In the genomic region with DNA sequence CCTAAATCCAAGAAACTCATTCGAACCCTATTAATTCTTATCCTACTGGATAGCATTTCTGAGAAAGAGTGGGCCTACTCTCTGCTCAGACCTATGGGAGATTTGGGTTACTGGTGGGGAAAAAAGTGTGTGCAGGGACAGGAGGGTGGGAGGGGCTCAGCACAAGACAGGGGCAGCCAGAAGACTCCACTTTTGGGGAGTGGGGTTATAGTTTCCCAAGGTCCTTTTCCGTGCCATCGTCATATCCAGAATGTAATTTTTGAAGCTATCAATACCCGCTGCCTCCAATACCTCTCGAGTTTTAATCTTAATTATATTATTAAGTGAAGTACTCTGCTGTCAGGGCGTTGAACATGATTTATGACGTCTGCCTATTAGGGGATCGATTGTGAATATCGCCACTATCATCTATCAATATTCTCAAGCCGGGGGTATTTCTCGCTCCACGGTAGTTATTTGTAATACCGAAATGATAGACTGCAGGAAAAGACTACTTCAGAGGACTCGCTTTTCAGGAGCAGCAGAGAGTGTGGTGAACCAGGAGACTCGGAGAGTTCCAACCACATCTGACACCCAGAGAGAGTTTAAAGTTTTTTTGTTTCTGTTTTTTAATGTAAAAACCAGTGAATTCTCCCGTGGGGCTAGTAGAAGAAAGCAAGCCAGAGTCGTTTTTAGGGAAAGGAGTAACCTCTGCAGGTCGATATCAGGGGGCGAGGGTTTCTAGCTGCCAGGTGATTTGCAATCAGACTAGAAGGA, we compare ENCODE assay signal across 19 cellular contexts. TPM values are rescaled to one million over a fixed set of nuclear protein-coding genes. Genes with fewer than 3 reads are reported as not detected.
DNase-seq lines count a peak whose midpoint lies in the region; ATAC-seq and TF ChIP-seq lines count a peak whose summit lies in the region.
"Had no signal": no experiment of that assay in that cellular context is flagged by ENCODE, and none has a peak within 500 bp of the region (broad histone marks: within the 10 kb centered on the region; RNA-seq: fewer than 3 reads in every experiment).

No MANE protein-coding gene starts in this region.

- H3K36me3 ChIP-seq in left lung (no peaks in the 10 kb centered on the region), skeletal muscle tissue (ENCODE audit: control insufficient read depth in 3 of 3, insufficient read depth in 3 of 3, low read length in 3 of 3) (no peaks in the 10 kb centered on the region)
- H3K36me3 ChIP-seq: Peyer's patch had no signal

- intact Hi-C loops in left lung (cut with DNase I), result loop anchor here in 1 of 2 donors (10.0 kb wide), 1 partner anchor 884 kb away; no protein-coding TSS in a partner anchor

- H3K27ac ChIP-seq in left lung, result peak overlapping the region; percentile 1 to 88
- H3K27ac ChIP-seq in skeletal muscle tissue (ENCODE audit: low read depth, low read length), result peak overlapping the region; percentile 52

- H3K4me3 ChIP-seq in choroid plexus epithelial cell (ENCODE audit: low read depth, low read length) (peak overlapping the region; percentile 8), left lung (no peak overlapping the region), skeletal muscle tissue (ENCODE audit: low read length in 3 of 3) (no peak overlapping the region)
- H3K4me3 ChIP-seq: skin epidermis had no signal

- H3K27me3 ChIP-seq in left lung, result peaks cover 3 to 100% of the 10 kb centered on the region in 2 donors
- H3K27me3 ChIP-seq in skeletal muscle tissue (ENCODE audit: control insufficient read depth in 3 of 3, insufficient read depth in 3 of 3, low read length in 3 of 3), result peaks cover 0 to 35% (median 6%) of the 10 kb centered on the region in 3 donors
- H3K27me3 ChIP-seq: Peyer's patch had no signal

- TF ChIP-seq CTCF in choroid plexus epithelial cell (conservative IDR thresholded peaks at IDR 0.05; ENCODE audit: low read depth, low read length) (no peak), left lung (IDR thresholded peaks at IDR 0.05) (no peak)

- ATAC-seq in left lung (no peak), GM19452 (IDR thresholded peaks at IDR 0.05; ENCODE audit: unreplicated experiment) (no peak)
- ATAC-seq: activated CD8-positive, alpha-beta T cell treated with anti-CD3 and anti-CD28 coated beads, Interleukin-2, amount 10 ng/mL, durations not matched to agents 7 days and 5 days; activated T-helper 17 cell treated with anti-CD3 and anti-CD28 coated beads, Interleukin-2, amount 50 U/mL, for 72 hours; natural killer cell had no signal

- H3K9me3 ChIP-seq in left lung (no peaks in the 10 kb centered on the region), skeletal muscle tissue (ENCODE audit: control insufficient read depth in 3 of 3, low read length in 3 of 3) (no peaks in the 10 kb centered on the region)
- H3K9me3 ChIP-seq: Peyer's patch had no signal

- DNase-seq in DMS114 treated with DMSO at 0.1 percent for 48 hours (lab: John Stamatoyannopoulos, UW; ENCODE audit: unreplicated experiment) (peak; percentile 79), choroid plexus epithelial cell (ENCODE audit: low read depth) (peak; percentile 48), left lung (no peak), superior temporal gyrus (ENCODE audit: extremely low spot score) (no peak), DMS 273 treated with DMSO at 0.1 percent for 48 hours (lab: John Stamatoyannopoulos, UW) (no peak), OCI-M2 (lab: John Stamatoyannopoulos, UW; ENCODE audit: unreplicated experiment) (no peak)
- DNase-seq: activated CD8-positive, alpha-beta T cell treated with anti-CD3 and anti-CD28 coated beads, Interleukin-2, amount 10 ng/mL, durations not matched to agents 7 days and 5 days; Calu3; GF-D8; HFFc6; IMR-90; natural killer cell; NCI-H2107; NCI-H774 had no signal

- H3K4me1 ChIP-seq in left lung, result peaks cover 0 to 11% of the 10 kb centered on the region in 2 donors
- peaks cover 6 to 10% (median 9%) of the 10 kb centered on the region in 3 donors for H3K4me1 ChIP-seq in skeletal muscle tissue (ENCODE audit: control insufficient read depth in 3 of 3, insufficient read depth in 3 of 3, low read length in 3 of 3)

- no peak overlapping the region for H3K9ac ChIP-seq in skeletal muscle tissue (ENCODE audit: low read depth in 1 of 3, low read length in 3 of 3)

RNA-seq across cellular contexts. Expression of a gene that starts 20.6 kb away (rescaled TPM):
- 10 to 100 TPM; 53.4 to 76.0 TPM for total RNA-seq in left lung
- 12.0 TPM for total RNA-seq in skeletal muscle tissue
- total RNA-seq: activated CD8-positive, alpha-beta T cell treated with anti-CD3 and anti-CD28 coated beads, Interleukin-2, amount 10 ng/mL, durations not matched to agents 7 days and 5 days; activated T-helper 17 cell treated with anti-CD3 and anti-CD28 coated beads, Interleukin-2, amount 50 U/mL, for 72 hours; natural killer cell had no signal

Comparison
In these comparisons a context has a peak if more than half of its experiments do, and no peak if none do; other contexts are left out.
1. DNase-seq: peak in DMS114 treated with DMSO at 0.1 percent for 48 hours (single experiment) and choroid plexus epithelial cell (single experiment); none in left lung (0 of 2), superior temporal gyrus (single experiment), DMS 273 treated with DMSO at 0.1 percent for 48 hours (single experiment) and OCI-M2 (single experiment).